21 cellular contexts compared by ENCODE assay signal in genomic region chr21:34123609-34124008, GRCh38. TPM values are rescaled to one million over a fixed set of nuclear protein-coding genes. Genes with fewer than 3 reads are reported as not detected.
DNase-seq lines count a peak whose midpoint lies in the region; ATAC-seq and TF ChIP-seq lines count a peak whose summit lies in the region.
"Had no signal": no experiment of that assay in that cellular context is flagged by ENCODE, and none has a peak within 500 bp of the region (broad histone marks: within the 10 kb centered on the region; RNA-seq: fewer than 3 reads in every experiment).

No MANE protein-coding gene starts in this region.

- H3K4me3 Mint-ChIP-seq in activated CD4-positive, alpha-beta T cell treated with anti-CD3 and anti-CD28 coated beads for 36 hours: no peak overlapping the region
- no peak overlapping the region for H3K4me3 Mint-ChIP-seq in T-helper 17 cell
- no peak overlapping the region for H3K4me3 Mint-ChIP-seq in CD8-positive, alpha-beta memory T cell

- peaks cover 4% of the 10 kb centered on the region for H3K36me3 ChIP-seq in thoracic aorta
- H3K36me3 ChIP-seq in CD8-positive, alpha-beta memory T cell (ENCODE audit: insufficient read depth, low read length): no peaks in the 10 kb centered on the region

- H3K9me3 ChIP-seq in T-helper 17 cell (ENCODE audit: control insufficient read depth, low read length, poor library complexity, severe bottlenecking) (no peaks in the 10 kb centered on the region), thoracic aorta (no peaks in the 10 kb centered on the region)
- H3K9me3 ChIP-seq in CD8-positive, alpha-beta memory T cell (ENCODE audit: low read length): no peaks in the 10 kb centered on the region
- H3K9me3 ChIP-seq: BLaER1, SJCRH30 had no signal

- intact Hi-C loops in activated CD4-positive, alpha-beta T cell treated with anti-CD3 and anti-CD28 coated beads for 36 hours (cut with DNase I, micrococcal nuclease): no loop called here
- intact Hi-C loops in cardiac septum (cut with DNase I): no loop called here

- DNase-seq in activated CD4-positive, alpha-beta T cell treated with anti-CD3 and anti-CD28 coated beads for 36 hours: no peak
- DNase-seq in activated CD4-positive, alpha-beta T cell treated with anti-CD3 and anti-CD28 coated beads for 4 hours: no peak
- DNase-seq in T-helper 17 cell (no peak), midbrain (lab: John Stamatoyannopoulos, UW) (peak; percentile 15), thoracic aorta (ENCODE audit: low spot score) (no peak), cardiac septum (ENCODE audit: low spot score) (no peak)
- DNase-seq in CD8-positive, alpha-beta memory T cell: no peak
- DNase-seq: ACHN, DMS53, EL, GF-D8, Karpas-422, NCI-H1048, NCI-H1417 treated with DMSO at 0.1 percent for 48 hours, NCI-H187, NCI-H446, NCI-H526, SJCRH30 had no signal

- TF ChIP-seq CTCF in thoracic aorta (IDR thresholded peaks at IDR 0.05): no peak

- H3K27me3 Mint-ChIP-seq in activated CD4-positive, alpha-beta T cell treated with anti-CD3 and anti-CD28 coated beads for 36 hours: no peaks in the 10 kb centered on the region
- no peaks in the 10 kb centered on the region for H3K27me3 Mint-ChIP-seq in T-helper 17 cell
- no peaks in the 10 kb centered on the region for H3K27me3 Mint-ChIP-seq in CD8-positive, alpha-beta memory T cell

- H3K9me3 Mint-ChIP-seq in activated CD4-positive, alpha-beta T cell treated with anti-CD3 and anti-CD28 coated beads for 36 hours (ENCODE audit: low read depth): no peaks in the 10 kb centered on the region
- no peaks in the 10 kb centered on the region for H3K9me3 Mint-ChIP-seq in CD8-positive, alpha-beta memory T cell

- peaks cover 29 to 88% of the 10 kb centered on the region in 2 donors for H3K4me1 ChIP-seq in thoracic aorta (ENCODE audit: control insufficient read depth in 1 of 2, low read depth in 2 of 2)
- H3K4me1 ChIP-seq in CD8-positive, alpha-beta memory T cell (ENCODE audit: insufficient read depth, low read length): peaks cover 14% of the 10 kb centered on the region
- H3K4me1 ChIP-seq: BLaER1, SJCRH30 had no signal

- no peaks in the 10 kb centered on the region for H3K27me3 ChIP-seq in thoracic aorta (replicated peaks; ENCODE audit: insufficient read depth)
- H3K27me3 ChIP-seq in CD8-positive, alpha-beta memory T cell (ENCODE audit: insufficient read depth, low read length, poor library complexity, severe bottlenecking): no peaks in the 10 kb centered on the region
- H3K27me3 ChIP-seq: BLaER1, SJCRH30 had no signal

- peak overlapping the region in 1 of 2 donors; percentile 10 for H3K27ac ChIP-seq in thoracic aorta
- H3K27ac ChIP-seq in CD8-positive, alpha-beta memory T cell (ENCODE audit: low read depth, low read length): no peak overlapping the region
- H3K27ac ChIP-seq: 22Rv1, BLaER1, SJCRH30 had no signal

- H3K36me3 Mint-ChIP-seq in activated CD4-positive, alpha-beta T cell treated with anti-CD3 and anti-CD28 coated beads for 36 hours (ENCODE audit: low read depth): peaks cover 53% of the 10 kb centered on the region
- no peaks in the 10 kb centered on the region for H3K36me3 Mint-ChIP-seq in T-helper 17 cell (ENCODE audit: low read depth)
- peaks cover 6 to 43% (median 17%) of the 10 kb centered on the region in 3 donors for H3K36me3 Mint-ChIP-seq in CD8-positive, alpha-beta memory T cell

- peaks cover 63% of the 10 kb centered on the region for H3K4me1 Mint-ChIP-seq in activated CD4-positive, alpha-beta T cell treated with anti-CD3 and anti-CD28 coated beads for 36 hours
- peaks cover 36% of the 10 kb centered on the region for H3K4me1 Mint-ChIP-seq in T-helper 17 cell
- H3K4me1 Mint-ChIP-seq in CD8-positive, alpha-beta memory T cell: peaks cover 54 to 86% (median 75%) of the 10 kb centered on the region in 3 donors

- CTCF ChIA-PET in activated CD4-positive, alpha-beta T cell treated with anti-CD3 and anti-CD28 coated beads for 36 hours (lab: Charles Lee): interaction anchor here (1.2 to 2.2 kb wide), 4 partner anchors 9 to 199 kb away, joined by 4 to 7 read pairs (median 6); no protein-coding TSS in a partner anchor
- CTCF ChIA-PET in CD8-positive, alpha-beta memory T cell (lab: Charles Lee): interaction anchor here (1.4 kb wide), 1 partner anchor 199 kb away, joined by 4 read pairs; no protein-coding TSS in a partner anchor

- H3K4me3 ChIP-seq in thoracic aorta: peak overlapping the region; percentile 4
- H3K4me3 ChIP-seq in CD8-positive, alpha-beta memory T cell (ENCODE audit: low read length): no peak overlapping the region
- H3K4me3 ChIP-seq: BLaER1, SJCRH30 had no signal

- POLR2A ChIA-PET in activated CD4-positive, alpha-beta T cell treated with anti-CD3 and anti-CD28 coated beads for 36 hours (lab: Charles Lee): no interaction called here
- POLR2A ChIA-PET in CD8-positive, alpha-beta memory T cell (lab: Charles Lee): interaction anchor here (0.5 kb wide), 1 partner anchor 60 kb away, joined by 3 read pairs; no protein-coding TSS in a partner anchor

- H3K27ac Mint-ChIP-seq in activated CD4-positive, alpha-beta T cell treated with anti-CD3 and anti-CD28 coated beads for 36 hours: peak overlapping the region; percentile 17
- peak overlapping the region; percentile 51 for H3K27ac Mint-ChIP-seq in T-helper 17 cell
- H3K27ac Mint-ChIP-seq in CD8-positive, alpha-beta memory T cell: peak overlapping the region in 3 of 8 donors; percentile 25 to 92 (median 36)

- ATAC-seq in activated CD4-positive, alpha-beta T cell treated with anti-CD3 and anti-CD28 coated beads for 36 hours: no peak
- ATAC-seq in T-helper 17 cell: no peak
- ATAC-seq in thoracic aorta (ENCODE audit: insufficient number of reproducible peaks, low FRiP score, low read depth): no peak
- no peak for ATAC-seq in HG03196 (IDR thresholded peaks at IDR 0.05; ENCODE audit: unreplicated experiment)

RNA-seq across cellular contexts. Expression of gene MRPS6, which starts 50.2 kb away (rescaled TPM):
- total RNA-seq in activated CD4-positive, alpha-beta T cell treated with anti-CD3 and anti-CD28 coated beads for 36 hours: 100 to 1,000 TPM; 102 to 117 TPM
- total RNA-seq in T-helper 17 cell (10 to 100 TPM; 21.0 to 26.5 TPM), thoracic aorta (10 to 100 TPM; 27.9 to 30.9 TPM), cardiac septum (30.2 TPM)
- total RNA-seq in CD8-positive, alpha-beta memory T cell: 100 to 1,000 TPM; 134 to 136 TPM
- polyA plus RNA-seq in CD8-positive, alpha-beta memory T cell: 163 TPM

RNA-seq across cellular contexts. Expression of gene SLC5A3, which starts 50.2 kb away (rescaled TPM):
- 10 to 100 TPM; 18.2 to 22.9 TPM for total RNA-seq in activated CD4-positive, alpha-beta T cell treated with anti-CD3 and anti-CD28 coated beads for 36 hours
- total RNA-seq in T-helper 17 cell: 1 to 10 TPM; 5.5 to 7.7 TPM
- 10 to 100 TPM; 35.2 to 37.2 TPM for total RNA-seq in thoracic aorta
- total RNA-seq in CD8-positive, alpha-beta memory T cell: 10 to 100 TPM; 23.2 to 23.8 TPM
- 1.4 TPM for polyA plus RNA-seq in CD8-positive, alpha-beta memory T cell
- total RNA-seq in cardiac septum: 5.0 TPM
